ENCODE assay signal across 9 cellular contexts in the genomic region with DNA sequence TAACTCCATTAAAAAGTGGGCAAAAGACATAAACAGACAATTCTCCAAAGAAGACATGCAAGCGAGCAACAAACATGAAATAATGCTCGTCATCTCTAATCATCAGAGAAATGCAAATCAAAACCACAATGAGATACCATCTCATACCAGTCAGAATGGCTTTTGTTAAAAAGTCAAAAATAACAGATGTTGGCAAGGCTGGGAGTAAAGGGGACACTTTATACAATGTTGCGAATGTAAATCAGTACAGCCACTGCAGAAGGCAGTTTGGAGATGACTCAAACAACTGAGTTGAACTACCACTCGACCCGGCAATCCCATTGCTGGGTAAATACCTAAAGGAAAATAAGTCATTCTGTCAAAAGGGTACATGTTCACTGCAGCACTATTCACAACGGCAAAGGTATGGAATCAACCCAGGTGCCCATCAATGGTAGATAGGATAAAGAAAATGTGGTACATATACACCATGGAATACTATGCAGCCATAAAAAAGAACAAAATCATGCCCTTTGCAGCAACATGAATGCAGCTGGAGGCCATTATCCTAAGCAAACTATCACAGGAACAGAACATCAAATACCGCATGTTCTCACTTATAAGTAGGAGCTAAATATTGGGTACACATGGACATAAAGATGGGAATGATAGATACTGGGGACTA. TPM values are rescaled to one million over a fixed set of nuclear protein-coding genes. Genes with fewer than 3 reads are reported as not detected.
DNase-seq lines count a peak whose midpoint lies in the region; ATAC-seq and TF ChIP-seq lines count a peak whose summit lies in the region.
"Had no signal": no experiment of that assay in that cellular context is flagged by ENCODE, and none has a peak within 500 bp of the region (broad histone marks: within the 10 kb centered on the region; RNA-seq: fewer than 3 reads in every experiment).

No MANE protein-coding gene starts in this region.

- no peaks in the 10 kb centered on the region for H3K9me3 ChIP-seq in neural progenitor cell (ENCODE audit: low read depth)

- H3K4me3 ChIP-seq in neural progenitor cell: no peak overlapping the region

- H3F3A ChIP-seq in neural progenitor cell (ENCODE audit: low read depth): no peaks in the 10 kb centered on the region

- H3K27me3 Mint-ChIP-seq in T-helper 1 cell treated with Interleukin-12 subunit alpha and Interleukin-12 subunit beta and Interleukin-4 antibody, amounts not matched to agents 30 μg/mL and 1 μg/mL, for 36 hours (ENCODE audit: low read depth): no peaks in the 10 kb centered on the region
- no peaks in the 10 kb centered on the region for H3K27me3 Mint-ChIP-seq in effector memory CD8-positive, alpha-beta T cell
- peaks cover 2% of the 10 kb centered on the region for H3K27me3 Mint-ChIP-seq in neural progenitor cell (ENCODE audit: insufficient read depth, low read depth)
- H3K27me3 Mint-ChIP-seq in WTC11 (ENCODE audit: low read depth): no peaks in the 10 kb centered on the region

- H3K4me1 ChIP-seq in neural progenitor cell: peaks cover under 1% of the 10 kb centered on the region

- in situ Hi-C loops in ACHN (cut with HindIII; ENCODE audit: low pct_ligation_motif_present, low pct_unique_long_range_greater_than_20kb, low sequenced_read_pairs): no loop called here

- peak overlapping the region; percentile 12 for H3K4me3 Mint-ChIP-seq in T-helper 1 cell treated with Interleukin-12 subunit alpha and Interleukin-12 subunit beta and Interleukin-4 antibody, amounts not matched to agents 30 μg/mL and 1 μg/mL, for 36 hours
- H3K4me3 Mint-ChIP-seq in effector memory CD8-positive, alpha-beta T cell: peak overlapping the region; percentile 74 to 78
- H3K4me3 Mint-ChIP-seq in neural progenitor cell (no peak overlapping the region), WTC11 (no peak overlapping the region)

- H3K4me1 Mint-ChIP-seq in T-helper 1 cell treated with Interleukin-12 subunit alpha and Interleukin-12 subunit beta and Interleukin-4 antibody, amounts not matched to agents 30 μg/mL and 1 μg/mL, for 36 hours (ENCODE audit: low read depth): peaks cover 29% of the 10 kb centered on the region
- peaks cover 33 to 39% of the 10 kb centered on the region in 2 donors for H3K4me1 Mint-ChIP-seq in effector memory CD8-positive, alpha-beta T cell (ENCODE audit: low read depth in 2 of 2)
- H3K4me1 Mint-ChIP-seq in neural progenitor cell (no peaks in the 10 kb centered on the region), WTC11 (no peaks in the 10 kb centered on the region)

- H3K9me3 Mint-ChIP-seq in T-helper 1 cell treated with Interleukin-12 subunit alpha and Interleukin-12 subunit beta and Interleukin-4 antibody, amounts not matched to agents 30 μg/mL and 1 μg/mL, for 36 hours: peaks cover 10% of the 10 kb centered on the region
- no peaks in the 10 kb centered on the region for H3K9me3 Mint-ChIP-seq in effector memory CD8-positive, alpha-beta T cell
- H3K9me3 Mint-ChIP-seq in neural progenitor cell (no peaks in the 10 kb centered on the region), WTC11 (peaks cover 9% of the 10 kb centered on the region; the same call in 1 of the 2 replicates)

- H2AFZ ChIP-seq in neural progenitor cell (replicated peaks): no peak overlapping the region

- H3K79me2 ChIP-seq in neural progenitor cell (ENCODE audit: low read depth): no peaks in the 10 kb centered on the region

- no peaks in the 10 kb centered on the region for H3K27me3 ChIP-seq in neural progenitor cell

- peak; percentile 44 for ATAC-seq in GM18870 (IDR thresholded peaks at IDR 0.05; ENCODE audit: unreplicated experiment)
- peak; percentile 62 for ATAC-seq in effector memory CD8-positive, alpha-beta T cell (replicated peaks)
- no peak for ATAC-seq in HG03280 (IDR thresholded peaks at IDR 0.05; ENCODE audit: unreplicated experiment)
- ATAC-seq in WTC11: no peak

- H3K4me2 ChIP-seq in neural progenitor cell: no peak overlapping the region

- H3K9ac ChIP-seq in neural progenitor cell: no peak overlapping the region

- TF ChIP-seq CTCF in neural progenitor cell (IDR thresholded peaks at IDR 0.05): no peak
- no peak for TF ChIP-seq CTCF in WTC11 (IDR thresholded peaks at IDR 0.05)

- no peaks in the 10 kb centered on the region for H4K20me1 ChIP-seq in neural progenitor cell (ENCODE audit: low read depth)

- CTCF ChIA-PET in WTC11 (lab: Charles Lee): interaction anchor here (0.7 to 1.2 kb wide), 2 partner anchors 11 to 48 kb away, joined by 4 to 5 read pairs; no protein-coding TSS in a partner anchor

- peak overlapping the region; percentile 86 for H3K27ac Mint-ChIP-seq in T-helper 1 cell treated with Interleukin-12 subunit alpha and Interleukin-12 subunit beta and Interleukin-4 antibody, amounts not matched to agents 30 μg/mL and 1 μg/mL, for 36 hours
- peak overlapping the region; percentile 99 for H3K27ac Mint-ChIP-seq in effector memory CD8-positive, alpha-beta T cell
- H3K27ac Mint-ChIP-seq in neural progenitor cell (no peak overlapping the region), WTC11 (no peak overlapping the region)

- DNase-seq in A172 (ENCODE audit: low spot score) (peak; percentile 81), neural progenitor cell (ENCODE audit: low spot score) (no peak), ACHN (no peak), WTC11 (ENCODE audit: low spot score) (no peak)
- peak; percentile 20 to 42 (median 32) for DNase-seq in effector memory CD8-positive, alpha-beta T cell

- no peaks in the 10 kb centered on the region for H3K36me3 ChIP-seq in neural progenitor cell

- POLR2A ChIA-PET in WTC11 (lab: Charles Lee): no interaction called here

- H3K36me3 Mint-ChIP-seq in T-helper 1 cell treated with Interleukin-12 subunit alpha and Interleukin-12 subunit beta and Interleukin-4 antibody, amounts not matched to agents 30 μg/mL and 1 μg/mL, for 36 hours (ENCODE audit: low read depth): peaks cover 11% of the 10 kb centered on the region
- H3K36me3 Mint-ChIP-seq in effector memory CD8-positive, alpha-beta T cell (ENCODE audit: insufficient read depth): peaks cover 16% of the 10 kb centered on the region
- no peaks in the 10 kb centered on the region for H3K36me3 Mint-ChIP-seq in neural progenitor cell
- H3K36me3 Mint-ChIP-seq in WTC11: no peaks in the 10 kb centered on the region; the same call in 1 of the 2 replicates

- H3K27ac ChIP-seq in neural progenitor cell: no peak overlapping the region

TF ChIP-seq in WTC11, 78 proteins besides CTCF, POLR2A, EP300 and RAD21:
- TF ChIP-seq, protein P1, sequence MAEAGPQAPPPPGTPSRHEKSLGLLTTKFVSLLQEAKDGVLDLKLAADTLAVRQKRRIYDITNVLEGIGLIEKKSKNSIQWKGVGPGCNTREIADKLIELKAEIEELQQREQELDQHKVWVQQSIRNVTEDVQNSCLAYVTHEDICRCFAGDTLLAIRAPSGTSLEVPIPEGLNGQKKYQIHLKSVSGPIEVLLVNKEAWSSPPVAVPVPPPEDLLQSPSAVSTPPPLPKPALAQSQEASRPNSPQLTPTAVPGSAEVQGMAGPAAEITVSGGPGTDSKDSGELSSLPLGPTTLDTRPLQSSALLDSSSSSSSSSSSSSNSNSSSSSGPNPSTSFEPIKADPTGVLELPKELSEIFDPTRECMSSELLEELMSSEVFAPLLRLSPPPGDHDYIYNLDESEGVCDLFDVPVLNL (CRISPR knock-in tag; IDR thresholded peaks at IDR 0.05; ENCODE audit: borderline replicate concordance, low read depth): no peak
- no peak for TF ChIP-seq NFE2L1 (CRISPR knock-in tag; IDR thresholded peaks at IDR 0.05)
- TF ChIP-seq ZNF416 (CRISPR knock-in tag; IDR thresholded peaks at IDR 0.05): no peak
- no peak for TF ChIP-seq SMAD4 (CRISPR knock-in tag; IDR thresholded peaks at IDR 0.05)
- TF ChIP-seq TEAD1 (CRISPR knock-in tag; IDR thresholded peaks at IDR 0.05): no peak
- TF ChIP-seq OVOL2 (CRISPR knock-in tag; IDR thresholded peaks at IDR 0.05; ENCODE audit: borderline replicate concordance): no peak

RNA-seq across cellular contexts. Expression of a gene that starts 25.9 kb away (rescaled TPM):
- 2.0 and 3.2 TPM in 2 replicates for total RNA-seq in A172 (2014; rRNA removed; shearing (Covaris generic))
- total RNA-seq in neural progenitor cell (ENCODE audit: low replicate concordance): 19.0 and 19.7 TPM in 2 replicates
- total RNA-seq in WTC11 (2021): 12.0 to 14.8 TPM (median 14.6 TPM) in 3 replicates

RNA-seq across cellular contexts. Expression of a gene that starts 33.7 kb away (rescaled TPM):
- total RNA-seq in A172 (2014; rRNA removed; shearing (Covaris generic)): not detected in 2 replicates
- total RNA-seq in neural progenitor cell (ENCODE audit: low replicate concordance) (not detected in 2 replicates), WTC11 (2021) (not detected in 3 replicates)
- total RNA-seq: NCI-H460 had no signal

Comparison
In these comparisons a context has a peak if more than half of its experiments do, and no peak if none do; other contexts are left out.
1. DNase-seq: peak in A172 (single experiment) and effector memory CD8-positive, alpha-beta T cell (3 of 3); none in neural progenitor cell (single experiment), ACHN (single experiment) and WTC11 (single experiment).
2. ATAC-seq: peak in GM18870 (single experiment) and effector memory CD8-positive, alpha-beta T cell (single experiment); none in HG03280 (single experiment) and WTC11 (single experiment).
3. H3K27ac Mint-ChIP-seq: peak in T-helper 1 cell treated with Interleukin-12 subunit alpha and Interleukin-12 subunit beta and Interleukin-4 antibody, amounts not matched to agents 30 μg/mL and 1 μg/mL, for 36 hours (single experiment) and effector memory CD8-positive, alpha-beta T cell (2 of 2); none in neural progenitor cell (single experiment) and WTC11 (single experiment).
4. H3K4me3 Mint-ChIP-seq: peak in T-helper 1 cell treated with Interleukin-12 subunit alpha and Interleukin-12 subunit beta and Interleukin-4 antibody, amounts not matched to agents 30 μg/mL and 1 μg/mL, for 36 hours (single experiment) and effector memory CD8-positive, alpha-beta T cell (2 of 2); none in neural progenitor cell (single experiment) and WTC11 (single experiment).